10 cellular contexts compared by ENCODE assay signal in the genomic region with DNA sequence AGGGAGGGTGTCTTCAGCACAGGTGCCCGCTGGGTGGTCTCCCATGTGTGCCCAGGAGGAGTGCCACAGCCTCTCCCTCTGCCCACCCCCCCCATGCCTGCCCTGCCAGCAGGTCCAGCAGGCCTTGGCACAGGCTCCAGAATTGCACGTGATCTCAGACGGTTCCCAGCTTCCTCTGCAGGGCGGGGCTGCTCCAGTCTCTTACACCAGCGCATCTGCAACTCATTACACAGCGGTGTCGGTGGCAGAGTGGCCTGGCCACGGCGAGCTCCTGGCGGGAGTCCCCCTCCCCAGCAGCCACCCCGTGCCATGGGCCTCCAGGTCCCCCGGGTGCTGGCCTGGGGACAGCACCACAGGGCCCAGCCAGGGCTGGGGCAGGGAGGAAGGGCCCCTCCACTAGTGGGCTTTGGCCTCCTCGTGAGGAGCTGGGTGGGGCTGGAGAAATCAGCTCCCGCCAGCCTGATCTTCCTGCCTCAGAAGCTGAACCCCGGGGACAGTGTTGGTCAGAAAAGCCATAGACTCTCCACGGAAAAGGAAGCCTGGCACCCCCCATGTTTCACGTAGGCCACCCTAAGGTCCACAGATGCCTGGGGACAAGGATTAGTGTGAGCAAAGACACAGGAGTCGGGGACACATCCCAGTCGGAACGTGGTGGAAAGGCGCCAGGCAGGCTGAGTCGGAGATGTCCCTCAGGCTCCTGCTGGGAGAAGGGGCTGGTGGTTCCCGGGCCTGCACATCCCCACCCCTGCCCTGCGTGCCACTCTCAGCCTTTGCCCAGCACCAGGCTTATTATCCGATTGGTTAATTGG. TPM values are rescaled to one million over a fixed set of nuclear protein-coding genes. Genes with fewer than 3 reads are reported as not detected.
DNase-seq lines count a peak whose midpoint lies in the region; ATAC-seq, FAIRE-seq and TF ChIP-seq lines count a peak whose summit lies in the region.
"Had no signal": no experiment of that assay in that cellular context is flagged by ENCODE, and none has a peak within 500 bp of the region (broad histone marks: within the 10 kb centered on the region; RNA-seq: fewer than 3 reads in every experiment).

No MANE protein-coding gene starts in this region.

- no peak overlapping the region for H3K4me3 Mint-ChIP-seq in WTC11
- H3K4me3 Mint-ChIP-seq in immature natural killer cell: no peak overlapping the region
- H3K4me3 Mint-ChIP-seq in activated CD4-positive, alpha-beta memory T cell treated with anti-CD3 and anti-CD28 coated beads for 36 hours: no peak overlapping the region

- 32 to 34% methylated on average over 24 to 25 of the region's 25 CpGs for WGBS in pancreas, 2 donors

- no peaks in the 10 kb centered on the region for H3K36me3 Mint-ChIP-seq in WTC11
- H3K36me3 Mint-ChIP-seq in immature natural killer cell: no peaks in the 10 kb centered on the region
- no peaks in the 10 kb centered on the region for H3K36me3 Mint-ChIP-seq in activated CD4-positive, alpha-beta memory T cell treated with anti-CD3 and anti-CD28 coated beads for 36 hours
- H3K36me3 Mint-ChIP-seq: activated naive CD4-positive, alpha-beta T cell treated with anti-CD3 and anti-CD28 coated beads, Interleukin-2, amount 50 U/mL, for 72 hours had no signal

- H3K36me3 ChIP-seq in pancreas: no peaks in the 10 kb centered on the region

- no peak for FAIRE-seq in pancreas (lab: Jason Lieb, UNC)
- FAIRE-seq: GM12878 had no signal

- TF ChIP-seq POLR2A in NB4 (IDR thresholded peaks at IDR 0.05; ENCODE audit: extremely low read depth, insufficient read length): no peak

- no peak overlapping the region for H3K27ac Mint-ChIP-seq in WTC11
- H3K27ac Mint-ChIP-seq in immature natural killer cell: no peak overlapping the region
- H3K27ac Mint-ChIP-seq in activated CD4-positive, alpha-beta memory T cell treated with anti-CD3 and anti-CD28 coated beads for 36 hours: no peak overlapping the region
- H3K27ac Mint-ChIP-seq: activated naive CD4-positive, alpha-beta T cell treated with anti-CD3 and anti-CD28 coated beads, Interleukin-2, amount 50 U/mL, for 72 hours had no signal

- H3K27me3 Mint-ChIP-seq in WTC11 (ENCODE audit: low read depth) (no peaks in the 10 kb centered on the region), immature natural killer cell (ENCODE audit: low read depth in 3 of 3) (peaks cover 0 to 4% (median 0%) of the 10 kb centered on the region in 3 donors)
- no peaks in the 10 kb centered on the region for H3K27me3 Mint-ChIP-seq in activated CD4-positive, alpha-beta memory T cell treated with anti-CD3 and anti-CD28 coated beads for 36 hours

- H3K27ac ChIP-seq in pancreas: peak overlapping the region in 3 of 4 donors; percentile 18 to 79 (median 62)

- POLR2A ChIA-PET in WTC11 (lab: Charles Lee): no interaction called here
- POLR2A ChIA-PET in activated CD4-positive, alpha-beta memory T cell treated with anti-CD3 and anti-CD28 coated beads for 36 hours (lab: Charles Lee): no interaction called here

- H3K9me3 ChIP-seq in pancreas: no peaks in the 10 kb centered on the region

- DNase-seq in AG10803 (ENCODE audit: low read depth) (peak; percentile 94), NB4 (ENCODE audit: low read depth) (peak; percentile 50), T1000 (lab: John Stamatoyannopoulos, UW) (peak; percentile 74), fibroblast of the conjunctiva (ENCODE audit: low read depth) (peak; percentile 90), pancreas (peak; percentile 83 to 95 (median 89)), WTC11 (ENCODE audit: low spot score) (no peak), immature natural killer cell (no peak)
- DNase-seq in activated CD4-positive, alpha-beta memory T cell treated with anti-CD3 and anti-CD28 coated beads for 36 hours: no peak

- no peaks in the 10 kb centered on the region for H3K27me3 ChIP-seq in pancreas

- H3K4me1 Mint-ChIP-seq in WTC11: peaks cover 3% of the 10 kb centered on the region
- H3K4me1 Mint-ChIP-seq in immature natural killer cell: peaks cover 0 to 3% of the 10 kb centered on the region in 2 donors
- no peaks in the 10 kb centered on the region for H3K4me1 Mint-ChIP-seq in activated CD4-positive, alpha-beta memory T cell treated with anti-CD3 and anti-CD28 coated beads for 36 hours (ENCODE audit: low read depth)

- intact Hi-C loops in pancreas (cut with DNase I): no loop called here
- intact Hi-C loops in activated CD4-positive, alpha-beta memory T cell treated with anti-CD3 and anti-CD28 coated beads for 36 hours (cut with micrococcal nuclease): no loop called here

- TF ChIP-seq CTCF in AG10803 (conservative IDR thresholded peaks at IDR 0.05; ENCODE audit: low read length): no peak
- no peak for TF ChIP-seq CTCF in NB4 (IDR thresholded peaks at IDR 0.05; ENCODE audit: low read depth, low read length)
- no peak for TF ChIP-seq CTCF in pancreas (IDR thresholded peaks at IDR 0.05)
- TF ChIP-seq CTCF in WTC11 (IDR thresholded peaks at IDR 0.05): no peak

- CTCF ChIA-PET in WTC11 (lab: Charles Lee): no interaction called here
- CTCF ChIA-PET in activated CD4-positive, alpha-beta memory T cell treated with anti-CD3 and anti-CD28 coated beads for 36 hours (lab: Charles Lee): interaction anchor here (1.5 to 1.7 kb wide), 2 partner anchors 15 to 76 kb away, joined by 4 read pairs; no protein-coding TSS in a partner anchor

- peak; percentile 84 to 89 (median 85) for ATAC-seq in pancreas
- ATAC-seq in WTC11: no peak

- H3K9me3 Mint-ChIP-seq in WTC11 (no peaks in the 10 kb centered on the region), immature natural killer cell (no peaks in the 10 kb centered on the region)
- H3K9me3 Mint-ChIP-seq in activated CD4-positive, alpha-beta memory T cell treated with anti-CD3 and anti-CD28 coated beads for 36 hours: no peaks in the 10 kb centered on the region
- H3K9me3 Mint-ChIP-seq: activated naive CD4-positive, alpha-beta T cell treated with anti-CD3 and anti-CD28 coated beads, Interleukin-2, amount 50 U/mL, for 72 hours had no signal

- H3K4me1 ChIP-seq in pancreas: peaks cover 11 to 19% (median 13%) of the 10 kb centered on the region in 3 donors

- H3K4me3 ChIP-seq in AG10803 (ENCODE audit: low read length) (peak overlapping the region; percentile 29), NB4 (ENCODE audit: low read depth, low read length) (no peak overlapping the region), pancreas (no peak overlapping the region)
- H3K4me3 ChIP-seq: GM12878 had no signal

TF ChIP-seq in WTC11, 78 proteins besides CTCF, POLR2A, EP300 and RAD21 (continues in another document):
- TF ChIP-seq, protein P1, sequence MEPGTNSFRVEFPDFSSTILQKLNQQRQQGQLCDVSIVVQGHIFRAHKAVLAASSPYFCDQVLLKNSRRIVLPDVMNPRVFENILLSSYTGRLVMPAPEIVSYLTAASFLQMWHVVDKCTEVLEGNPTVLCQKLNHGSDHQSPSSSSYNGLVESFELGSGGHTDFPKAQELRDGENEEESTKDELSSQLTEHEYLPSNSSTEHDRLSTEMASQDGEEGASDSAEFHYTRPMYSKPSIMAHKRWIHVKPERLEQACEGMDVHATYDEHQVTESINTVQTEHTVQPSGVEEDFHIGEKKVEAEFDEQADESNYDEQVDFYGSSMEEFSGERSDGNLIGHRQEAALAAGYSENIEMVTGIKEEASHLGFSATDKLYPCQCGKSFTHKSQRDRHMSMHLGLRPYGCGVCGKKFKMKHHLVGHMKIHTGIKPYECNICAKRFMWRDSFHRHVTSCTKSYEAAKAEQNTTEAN (CRISPR knock-in tag; IDR thresholded peaks at IDR 0.05): no peak
- TF ChIP-seq, protein P2, sequence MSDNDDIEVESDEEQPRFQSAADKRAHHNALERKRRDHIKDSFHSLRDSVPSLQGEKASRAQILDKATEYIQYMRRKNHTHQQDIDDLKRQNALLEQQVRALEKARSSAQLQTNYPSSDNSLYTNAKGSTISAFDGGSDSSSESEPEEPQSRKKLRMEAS (CRISPR knock-in tag; IDR thresholded peaks at IDR 0.05): no peak
- TF ChIP-seq, protein P3, sequence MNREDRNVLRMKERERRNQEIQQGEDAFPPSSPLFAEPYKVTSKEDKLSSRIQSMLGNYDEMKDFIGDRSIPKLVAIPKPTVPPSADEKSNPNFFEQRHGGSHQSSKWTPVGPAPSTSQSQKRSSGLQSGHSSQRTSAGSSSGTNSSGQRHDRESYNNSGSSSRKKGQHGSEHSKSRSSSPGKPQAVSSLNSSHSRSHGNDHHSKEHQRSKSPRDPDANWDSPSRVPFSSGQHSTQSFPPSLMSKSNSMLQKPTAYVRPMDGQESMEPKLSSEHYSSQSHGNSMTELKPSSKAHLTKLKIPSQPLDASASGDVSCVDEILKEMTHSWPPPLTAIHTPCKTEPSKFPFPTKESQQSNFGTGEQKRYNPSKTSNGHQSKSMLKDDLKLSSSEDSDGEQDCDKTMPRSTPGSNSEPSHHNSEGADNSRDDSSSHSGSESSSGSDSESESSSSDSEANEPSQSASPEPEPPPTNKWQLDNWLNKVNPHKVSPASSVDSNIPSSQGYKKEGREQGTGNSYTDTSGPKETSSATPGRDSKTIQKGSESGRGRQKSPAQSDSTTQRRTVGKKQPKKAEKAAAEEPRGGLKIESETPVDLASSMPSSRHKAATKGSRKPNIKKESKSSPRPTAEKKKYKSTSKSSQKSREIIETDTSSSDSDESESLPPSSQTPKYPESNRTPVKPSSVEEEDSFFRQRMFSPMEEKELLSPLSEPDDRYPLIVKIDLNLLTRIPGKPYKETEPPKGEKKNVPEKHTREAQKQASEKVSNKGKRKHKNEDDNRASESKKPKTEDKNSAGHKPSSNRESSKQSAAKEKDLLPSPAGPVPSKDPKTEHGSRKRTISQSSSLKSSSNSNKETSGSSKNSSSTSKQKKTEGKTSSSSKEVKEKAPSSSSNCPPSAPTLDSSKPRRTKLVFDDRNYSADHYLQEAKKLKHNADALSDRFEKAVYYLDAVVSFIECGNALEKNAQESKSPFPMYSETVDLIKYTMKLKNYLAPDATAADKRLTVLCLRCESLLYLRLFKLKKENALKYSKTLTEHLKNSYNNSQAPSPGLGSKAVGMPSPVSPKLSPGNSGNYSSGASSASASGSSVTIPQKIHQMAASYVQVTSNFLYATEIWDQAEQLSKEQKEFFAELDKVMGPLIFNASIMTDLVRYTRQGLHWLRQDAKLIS (CRISPR knock-in tag; IDR thresholded peaks at IDR 0.05; ENCODE audit: borderline replicate concordance): no peak

RNA-seq across cellular contexts. Expression of a gene that starts 40.2 kb away (rescaled TPM):
- total RNA-seq in pancreas: 10 to 100 TPM; 20.2 to 34.1 (median 22.9) TPM
- 10 to 100 TPM; 22.4 to 35.1 TPM for polyA plus RNA-seq in pancreas
- 24.9 to 27.5 TPM (median 25.0 TPM) in 3 replicates for total RNA-seq in WTC11 (2021)
- 1 to 10 TPM; 1.0 to 4.4 (median 1.9) TPM for polyA plus RNA-seq in immature natural killer cell
- total RNA-seq in activated CD4-positive, alpha-beta memory T cell treated with anti-CD3 and anti-CD28 coated beads for 36 hours: 10 to 100 TPM; 22.1 to 22.5 TPM

Comparison
In these comparisons a context has a peak if more than half of its experiments do, and no peak if none do; other contexts are left out.
1. DNase-seq: peak in AG10803 (single experiment), NB4 (single experiment), T1000 (single experiment), fibroblast of the conjunctiva (single experiment) and pancreas (6 of 6); none in WTC11 (single experiment), immature natural killer cell (0 of 3) and activated CD4-positive, alpha-beta memory T cell treated with anti-CD3 and anti-CD28 coated beads for 36 hours (single experiment).